In genomic region chr2:222024934-222025890, GRCh38 we compare ENCODE assay signal across 8 cellular contexts.
DNase-seq lines count a peak whose midpoint lies in the region; ATAC-seq and TF ChIP-seq lines count a peak whose summit lies in the region.

No MANE protein-coding gene starts in this region.

- peaks cover 4% of the 10 kb centered on the region for H3K4me1 Mint-ChIP-seq in progenitor cell of endocrine pancreas (ENCODE audit: low read depth)

- peak; percentile 58 to 83 for TF ChIP-seq CTCF in fibroblast of lung (conservative IDR thresholded peaks at IDR 0.05 in 1 of 2, IDR thresholded peaks at IDR 0.05 in 1 of 2; ENCODE audit: low read depth in 1 of 2, low read length in 2 of 2)
- peak; percentile 74 for TF ChIP-seq CTCF in progenitor cell of endocrine pancreas (IDR thresholded peaks at IDR 0.05; ENCODE audit: unreplicated experiment)

- DNase-seq in ELR (ENCODE audit: low read depth) (peak; percentile 61), RPMI7951 (ENCODE audit: low read depth) (peak; percentile 50), fibroblast of lung (ENCODE audit: low read depth in 2 of 2) (peak; percentile 53 to 61), progenitor cell of endocrine pancreas (ENCODE audit: low spot score, unreplicated experiment) (no peak), T1000 (lab: John Stamatoyannopoulos, UW) (no peak)
- DNase-seq in Jurkat, Clone E6-1 (ENCODE audit: low read depth, low spot score) = peak; percentile 14

- no peaks in the 10 kb centered on the region for H3K27me3 ChIP-seq in fibroblast of lung (ENCODE audit: control insufficient read depth, insufficient read depth, low read length)

- no peak overlapping the region for H3K4me3 ChIP-seq in Jurkat, Clone E6-1 (ENCODE audit: low read length)
- no peak overlapping the region for H3K4me3 ChIP-seq in fibroblast of lung (replicated peaks in 1 of 4; ENCODE audit: control extremely low read depth in 1 of 4, insufficient read depth in 1 of 4, low read depth in 3 of 4, low read length in 4 of 4)

- H2AFZ ChIP-seq in fibroblast of lung (ENCODE audit: low read length) = no peak overlapping the region

- H3K79me2 ChIP-seq in fibroblast of lung (ENCODE audit: control insufficient read depth, insufficient read depth, low read length) = no peaks in the 10 kb centered on the region

- H3K27ac Mint-ChIP-seq in progenitor cell of endocrine pancreas = no peak overlapping the region

- no peaks in the 10 kb centered on the region for H3K36me3 Mint-ChIP-seq in progenitor cell of endocrine pancreas (ENCODE audit: insufficient read depth)

- no peak overlapping the region for H3K4me3 Mint-ChIP-seq in progenitor cell of endocrine pancreas (ENCODE audit: low read depth)

- no peaks in the 10 kb centered on the region for H3K4me1 ChIP-seq in fibroblast of lung (ENCODE audit: control insufficient read depth, extremely low read depth, insufficient read depth, low read length)

- H3K9me3 ChIP-seq in fibroblast of lung (ENCODE audit: control insufficient read depth, insufficient read depth, low read depth, low read length) = no peaks in the 10 kb centered on the region

- peaks cover 8% of the 10 kb centered on the region for H3K9me3 Mint-ChIP-seq in progenitor cell of endocrine pancreas (ENCODE audit: low read depth)

- no peak overlapping the region for H3K4me2 ChIP-seq in fibroblast of lung (ENCODE audit: extremely low read depth, insufficient read depth, low read length)

- no peaks in the 10 kb centered on the region for H4K20me1 ChIP-seq in fibroblast of lung (ENCODE audit: control insufficient read depth, extremely low read depth, insufficient read depth, low read length)

- ATAC-seq in GM19328 (IDR thresholded peaks at IDR 0.05; ENCODE audit: unreplicated experiment) (no peak), GM21447 (IDR thresholded peaks at IDR 0.05; ENCODE audit: unreplicated experiment) (no peak)

- H3K9ac ChIP-seq in fibroblast of lung (ENCODE audit: insufficient read depth, low read length) = no peak overlapping the region

- no peaks in the 10 kb centered on the region for H3K36me3 ChIP-seq in fibroblast of lung (ENCODE audit: control insufficient read depth, insufficient read depth, low read length)

- no peak overlapping the region for H3K27ac ChIP-seq in fibroblast of lung (ENCODE audit: insufficient read depth, low read length)

- H3K27me3 Mint-ChIP-seq in progenitor cell of endocrine pancreas = peaks cover 17% of the 10 kb centered on the region

Comparison
In these comparisons a context has a peak if more than half of its experiments do, and no peak if none do; other contexts are left out.
1. DNase-seq: peak in ELR (single experiment), Jurkat, Clone E6-1 (single experiment), RPMI7951 (single experiment) and fibroblast of lung (2 of 2); none in progenitor cell of endocrine pancreas (single experiment) and T1000 (single experiment).